ENCODE assay signal across 11 cellular contexts in the genomic region with DNA sequence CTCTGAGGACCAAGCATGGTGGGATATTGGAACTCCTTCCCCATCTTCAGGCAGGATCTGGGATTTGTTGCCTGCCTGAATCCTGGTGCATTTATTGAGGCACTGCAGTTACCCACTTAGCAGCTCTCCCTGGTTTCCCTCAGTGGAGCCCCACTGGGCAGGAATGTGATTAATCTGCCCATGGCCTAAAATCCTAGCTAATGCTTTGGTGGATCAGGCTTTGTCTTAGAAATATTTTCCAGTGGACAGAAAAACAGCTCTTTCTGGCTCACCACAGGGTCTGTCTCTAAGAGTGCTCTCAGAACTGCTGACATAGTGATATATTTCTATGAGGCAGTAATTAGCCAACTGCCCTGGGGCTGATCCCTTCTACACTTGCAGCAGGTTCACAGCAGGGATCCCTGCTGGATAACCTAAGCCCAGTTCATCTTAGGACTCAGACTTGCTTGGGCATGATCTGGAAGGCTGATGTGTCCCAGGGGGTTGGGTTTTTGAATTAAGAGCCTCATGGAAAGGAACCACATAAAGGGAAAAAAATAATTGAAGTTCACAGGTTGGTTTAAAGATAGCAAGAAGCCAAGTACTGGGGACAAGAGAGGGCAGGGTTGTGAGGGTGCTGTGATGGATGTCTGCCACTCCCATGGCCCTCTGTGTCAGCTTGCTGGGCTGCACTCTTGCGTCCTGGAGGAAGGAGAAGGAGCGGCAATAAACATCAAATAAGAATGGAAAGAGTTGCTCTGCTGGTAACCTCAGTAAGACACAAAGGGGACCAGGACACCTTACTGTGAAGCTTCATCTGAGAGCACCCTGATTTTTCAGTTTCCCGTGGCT. TPM values are rescaled to one million over a fixed set of nuclear protein-coding genes. Genes with fewer than 3 reads are reported as not detected.
DNase-seq lines count a peak whose midpoint lies in the region; ATAC-seq and TF ChIP-seq lines count a peak whose summit lies in the region.
"Had no signal": no experiment of that assay in that cellular context is flagged by ENCODE, and none has a peak within 500 bp of the region (broad histone marks: within the 10 kb centered on the region; RNA-seq: fewer than 3 reads in every experiment).

No MANE protein-coding gene starts in this region.

- 26% methylated on average over 3 of the region's 3 CpGs for WGBS in prostate gland

- TF ChIP-seq CTCF in prostate gland (IDR thresholded peaks at IDR 0.05): no peak

- H3K4me1 Mint-ChIP-seq in natural killer cell treated with Interleukin-12 subunit alpha and Interleukin-12 subunit beta and Interleukin-15 and Interleukin-18, amount 100 ng/mL, for 72 hours (ENCODE audit: low read depth in 2 of 2): no peaks in the 10 kb centered on the region
- H3K4me1 Mint-ChIP-seq: natural killer cell had no signal

- no peaks in the 10 kb centered on the region for H3K4me1 ChIP-seq in prostate gland (replicated peaks)

- no peaks in the 10 kb centered on the region for H3K36me3 Mint-ChIP-seq in natural killer cell treated with Interleukin-12 subunit alpha and Interleukin-12 subunit beta and Interleukin-15 and Interleukin-18, amount 100 ng/mL, for 72 hours
- H3K36me3 Mint-ChIP-seq: activated naive CD8-positive, alpha-beta T cell treated with anti-CD3 and anti-CD28 coated beads, Interleukin-2, amount 10 ng/mL, durations not matched to agents 7 days and 5 days; natural killer cell had no signal

- no peak overlapping the region for H3K4me3 ChIP-seq in prostate gland

- H3K27ac ChIP-seq in prostate gland: no peak overlapping the region

- H3K36me3 ChIP-seq in prostate gland: no peaks in the 10 kb centered on the region

- no peaks in the 10 kb centered on the region for H3K27me3 ChIP-seq in prostate gland (replicated peaks; ENCODE audit: insufficient read depth)

- peak; percentile 95 for DNase-seq in DMS 273 (lab: John Stamatoyannopoulos, UW; ENCODE audit: unreplicated experiment)
- peak; percentile 89 for DNase-seq in NCI-H1694 (lab: John Stamatoyannopoulos, UW)
- DNase-seq in iPS-NIHi11 (ENCODE audit: low spot score): peak; percentile 52
- no peak for DNase-seq in natural killer cell treated with Interleukin-12 subunit alpha and Interleukin-12 subunit beta and Interleukin-15 and Interleukin-18, amount 100 ng/mL, for 72 hours (ENCODE audit: low spot score)
- no peak for DNase-seq in prostate gland (ENCODE audit: low spot score)
- no peak for DNase-seq in left ventricle myocardium superior
- DNase-seq: activated naive CD8-positive, alpha-beta T cell treated with anti-CD3 and anti-CD28 coated beads, Interleukin-2, amount 10 ng/mL, durations not matched to agents 7 days and 5 days; natural killer cell; NCI-H2029 had no signal

- H3K27ac Mint-ChIP-seq in natural killer cell treated with Interleukin-12 subunit alpha and Interleukin-12 subunit beta and Interleukin-15 and Interleukin-18, amount 100 ng/mL, for 72 hours: no peak overlapping the region
- H3K27ac Mint-ChIP-seq: activated naive CD8-positive, alpha-beta T cell treated with anti-CD3 and anti-CD28 coated beads, Interleukin-2, amount 10 ng/mL, durations not matched to agents 7 days and 5 days; natural killer cell had no signal

- no peak overlapping the region for H3K4me3 Mint-ChIP-seq in natural killer cell treated with Interleukin-12 subunit alpha and Interleukin-12 subunit beta and Interleukin-15 and Interleukin-18, amount 100 ng/mL, for 72 hours
- H3K4me3 Mint-ChIP-seq: activated naive CD8-positive, alpha-beta T cell treated with anti-CD3 and anti-CD28 coated beads, Interleukin-2, amount 10 ng/mL, durations not matched to agents 7 days and 5 days; natural killer cell had no signal

- H3K27me3 Mint-ChIP-seq in natural killer cell treated with Interleukin-12 subunit alpha and Interleukin-12 subunit beta and Interleukin-15 and Interleukin-18, amount 100 ng/mL, for 72 hours: peaks cover 14 to 20% of the 10 kb centered on the region in 2 donors

- peaks cover 3% of the 10 kb centered on the region for H3K9me3 Mint-ChIP-seq in natural killer cell treated with Interleukin-12 subunit alpha and Interleukin-12 subunit beta and Interleukin-15 and Interleukin-18, amount 100 ng/mL, for 72 hours
- H3K9me3 Mint-ChIP-seq: activated naive CD8-positive, alpha-beta T cell treated with anti-CD3 and anti-CD28 coated beads, Interleukin-2, amount 10 ng/mL, durations not matched to agents 7 days and 5 days had no signal

- no peaks in the 10 kb centered on the region for H3K9me3 ChIP-seq in prostate gland

- ATAC-seq in SK-N-SH treated with all-trans-retinoic acid at 6 μM for 48 hours (peak; percentile 31; the same call in 1 of the 3 replicates), left ventricle myocardium superior (no peak), GM18873 (IDR thresholded peaks at IDR 0.05; ENCODE audit: low FRiP score, unreplicated experiment) (no peak)
- no peak for ATAC-seq in natural killer cell treated with Interleukin-12 subunit alpha and Interleukin-12 subunit beta and Interleukin-15 and Interleukin-18, amount 100 ng/mL, for 72 hours

- intact Hi-C loops in prostate gland (cut with DNase I): no loop called here
- intact Hi-C loops in left ventricle myocardium superior (cut with micrococcal nuclease): no loop called here

- TF ChIP-seq POLR2A in prostate gland (IDR thresholded peaks at IDR 0.05): no peak

TF ChIP-seq in SK-N-SH treated with all-trans-retinoic acid at 6 μM for 48 hours, 23 proteins besides CTCF, POLR2A, EP300 and RAD21:
- no peak for TF ChIP-seq CSDC2 (CRISPR knock-in tag; IDR thresholded peaks at IDR 0.05)
- TF ChIP-seq ZFP30 (CRISPR knock-in tag; IDR thresholded peaks at IDR 0.05): no peak

RNA-seq across cellular contexts. Expression of gene ZDBF2, which starts 44.2 kb away (rescaled TPM):
- 1 to 10 TPM; 3.9 to 6.0 TPM for total RNA-seq in natural killer cell treated with Interleukin-12 subunit alpha and Interleukin-12 subunit beta and Interleukin-15 and Interleukin-18, amount 100 ng/mL, for 72 hours
- total RNA-seq in prostate gland (10 to 100 TPM in 1 of 2 donors, 1 to 10 TPM in 1; 8.1 to 10.5 TPM), left ventricle myocardium superior (6.6 TPM)

Comparison
In these comparisons a context has a peak if more than half of its experiments do, and no peak if none do; other contexts are left out.
1. DNase-seq: peak in DMS 273 (single experiment), NCI-H1694 (single experiment) and iPS-NIHi11 (single experiment); none in natural killer cell treated with Interleukin-12 subunit alpha and Interleukin-12 subunit beta and Interleukin-15 and Interleukin-18, amount 100 ng/mL, for 72 hours (single experiment), prostate gland (single experiment) and left ventricle myocardium superior (single experiment).